5 cellular contexts compared by ENCODE assay signal in the genomic region with DNA sequence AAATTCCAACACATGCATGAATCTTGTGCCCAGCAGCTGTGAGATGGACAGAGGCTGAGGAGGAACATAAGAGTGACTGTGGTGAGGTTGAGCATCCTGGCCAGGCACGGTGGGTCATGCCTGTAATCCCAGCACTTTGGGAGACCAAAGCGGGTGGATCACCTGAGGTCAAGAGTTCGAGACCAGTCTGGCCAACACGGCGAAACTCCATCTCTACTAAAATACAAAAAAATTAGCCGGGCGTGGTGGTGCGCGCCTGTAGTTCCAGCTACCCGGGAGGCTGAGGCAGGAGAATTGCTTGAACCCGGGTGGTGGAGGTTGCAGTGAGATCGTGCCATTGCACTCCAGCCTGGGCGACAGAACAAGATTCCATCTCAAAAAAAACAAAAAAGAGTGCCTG. TPM values are rescaled to one million over a fixed set of nuclear protein-coding genes. Genes with fewer than 3 reads are reported as not detected.
"Had no signal": no experiment of that assay in that cellular context is flagged by ENCODE, and none has a peak within 500 bp of the region (broad histone marks: within the 10 kb centered on the region; RNA-seq: fewer than 3 reads in every experiment).

No MANE protein-coding gene starts in this region.

RNA-seq across cellular contexts. Expression of a gene that starts 10.9 kb away (rescaled TPM):
- total RNA-seq: PC-3 had no signal

RNA-seq across cellular contexts. Expression of a gene that starts 41.0 kb away (rescaled TPM):
- total RNA-seq: K562, M059J, PC-3, SJSA1 had no signal
- polyA plus RNA-seq: K562, SK-N-SH had no signal
